In the genomic region with DNA sequence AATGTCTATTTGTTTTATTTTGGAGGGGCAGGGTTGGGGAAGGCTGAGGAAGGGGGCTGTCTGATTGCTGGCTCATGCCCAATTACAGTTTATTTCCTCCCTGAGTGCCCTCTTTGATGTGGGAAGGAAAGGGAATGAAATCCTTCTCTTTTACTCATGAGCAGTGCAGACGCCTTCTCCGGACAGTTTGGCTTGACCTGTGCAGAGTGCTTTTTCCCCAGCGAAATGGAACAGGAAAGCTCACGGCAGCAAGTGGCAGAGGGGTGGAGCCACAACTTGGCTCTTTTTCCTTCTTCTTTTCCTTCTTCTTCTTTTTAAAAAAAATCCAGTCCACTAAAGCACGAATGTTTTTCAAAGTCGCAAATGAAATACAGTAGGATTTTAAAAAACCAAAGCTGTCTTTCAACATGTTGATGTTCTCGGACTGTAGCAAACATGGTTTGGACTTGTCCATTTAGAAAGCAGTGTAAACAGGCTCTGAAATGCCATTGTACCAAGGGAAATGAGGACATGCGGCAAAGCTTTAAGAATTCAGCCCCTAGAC, we compare ENCODE assay signal across 12 cellular contexts. TPM values are rescaled to one million over a fixed set of nuclear protein-coding genes. Genes with fewer than 3 reads are reported as not detected.
DNase-seq lines count a peak whose midpoint lies in the region; TF ChIP-seq lines count a peak whose summit lies in the region.
"Had no signal": no experiment of that assay in that cellular context is flagged by ENCODE, and none has a peak within 500 bp of the region (broad histone marks: within the 10 kb centered on the region; RNA-seq: fewer than 3 reads in every experiment).

No MANE protein-coding gene starts in this region.

- peaks cover 0 to 31% (median 0%) of the 10 kb centered on the region in 11 experiments; a peak in 5 of 22 replicates for H4K20me1 ChIP-seq in BLaER1 treated with 17β-estradiol and CSF1 and Interleukin-3, amounts not matched to agents 10 nM and 100 nM
- H4K20me1 ChIP-seq in SK-N-SH (ENCODE audit: insufficient read depth) (no peaks in the 10 kb centered on the region), neural progenitor cell (ENCODE audit: low read depth) (no peaks in the 10 kb centered on the region)

- no peak for TF ChIP-seq EP300 in SK-N-SH (IDR thresholded peaks at IDR 0.05; ENCODE audit: borderline replicate concordance in 1 of 2, low read depth in 1 of 2, low read length in 1 of 2)

- no peak for TF ChIP-seq RAD21 in SK-N-SH (IDR thresholded peaks at IDR 0.05; ENCODE audit: low read length)

- POLR2A ChIA-PET in SK-N-SH (lab: Yijun Ruan, JAX) = no interaction called here

- no peaks in the 10 kb centered on the region for H3K9me2 ChIP-seq in SK-N-SH

- peaks cover 13 to 72% (median 22%) of the 10 kb centered on the region in 10 experiments for H3K4me1 ChIP-seq in BLaER1 treated with 17β-estradiol and CSF1 and Interleukin-3, amounts not matched to agents 10 nM and 100 nM
- peaks cover 10 to 36% of the 10 kb centered on the region in 2 experiments; a peak in 3 of 4 replicates for H3K4me1 ChIP-seq in SK-N-SH (ENCODE audit: control insufficient read depth in 1 of 2, insufficient read depth in 2 of 2, low read depth in 1 of 2, low read length in 1 of 2)
- H3K4me1 ChIP-seq in neural progenitor cell = peaks cover 9% of the 10 kb centered on the region

- no peak for DNase-seq in SK-N-SH
- DNase-seq in fibroblast of pulmonary artery (ENCODE audit: low read depth) = peak; percentile 54
- no peak for DNase-seq in neural progenitor cell (ENCODE audit: low spot score)
- no peak for DNase-seq in stimulated activated naive CD4-positive, alpha-beta T cell treated with Interleukin-2 at 50 U/mL for 16 hours (lab: John Stamatoyannopoulos, UW)
- no peak for DNase-seq in NCI-H1694 treated with DMSO at 0.1 percent for 48 hours (lab: John Stamatoyannopoulos, UW)
- no peak for DNase-seq in lower leg skin (ENCODE audit: low spot score in 2 of 2)
- DNase-seq in NCI-H2196 treated with DMSO at 0.1 percent for 48 hours (lab: John Stamatoyannopoulos, UW; ENCODE audit: unreplicated experiment) = no peak
- DNase-seq: activated B cell treated with CpG ODN at 0.5 μM for 24 hours; NCI-H1105 treated with DMSO at 0.1 percent for 48 hours; stimulated activated CD4-positive, alpha-beta T cell treated with anti-CD3 and anti-CD28 coated beads, Interleukin-2, amount 100 ng/mL, for 24 hours had no signal

- no peak for TF ChIP-seq CTCF in SK-N-SH (IDR thresholded peaks at IDR 0.05)
- no peak for TF ChIP-seq CTCF in fibroblast of pulmonary artery (IDR thresholded peaks at IDR 0.05; ENCODE audit: low read length, missing control alignments)
- TF ChIP-seq CTCF in neural progenitor cell (IDR thresholded peaks at IDR 0.05) = no peak
- no peak for TF ChIP-seq CTCF in lower leg skin (IDR thresholded peaks at IDR 0.05)

- H3K27ac ChIP-seq in BLaER1 treated with 17β-estradiol and CSF1 and Interleukin-3, amounts not matched to agents 10 nM and 100 nM = peak overlapping the region in 3 of 11 experiments; percentile 23 to 55 (median 31); a peak in 5 of 22 replicates
- H3K27ac ChIP-seq in SK-N-SH (ENCODE audit: low read depth in 2 of 2, low read length in 1 of 2) = peak overlapping the region in 1 of 2 experiments; percentile 93; a peak in 2 of 4 replicates
- H3K27ac ChIP-seq in neural progenitor cell = no peak overlapping the region
- H3K27ac ChIP-seq: C4-2B had no signal

- H3K27me3 Mint-ChIP-seq in neural progenitor cell (ENCODE audit: insufficient read depth, low read depth) = peaks cover 5% of the 10 kb centered on the region
- H3K27me3 Mint-ChIP-seq: activated B cell treated with CpG ODN at 0.5 μM for 24 hours had no signal

- 0 out of 20 replicates have a peak overlapping the region, but pooled peaks of 1 of the 10 experiments have one; percentile 1 for H3K4me3 ChIP-seq in BLaER1 treated with 17β-estradiol and CSF1 and Interleukin-3, amounts not matched to agents 10 nM and 100 nM
- H3K4me3 ChIP-seq in SK-N-SH (ENCODE audit: low read depth in 2 of 2, low read length in 1 of 2) = no peak overlapping the region
- peak overlapping the region; percentile 1 for H3K4me3 ChIP-seq in fibroblast of pulmonary artery (replicated peaks; ENCODE audit: low read depth, low read length)
- no peak overlapping the region for H3K4me3 ChIP-seq in neural progenitor cell
- no peak overlapping the region for H3K4me3 ChIP-seq in lower leg skin (ENCODE audit: low read depth, poor library complexity, severe bottlenecking)

- H3K4me2 ChIP-seq in BLaER1 treated with 17β-estradiol and CSF1 and Interleukin-3, amounts not matched to agents 10 nM and 100 nM = peak overlapping the region; percentile 33 to 88 (median 59)
- H3K4me2 ChIP-seq in SK-N-SH (peak overlapping the region; percentile 34; the same call in 1 of the 2 replicates), neural progenitor cell (peak overlapping the region; percentile 40)

- H3K27ac Mint-ChIP-seq in neural progenitor cell = peak overlapping the region; percentile 88
- H3K27ac Mint-ChIP-seq: activated B cell treated with CpG ODN at 0.5 μM for 24 hours had no signal

- no peak for TF ChIP-seq POLR2A in lower leg skin (IDR thresholded peaks at IDR 0.05)

- peaks cover 30% of the 10 kb centered on the region; the same call in 1 of the 2 replicates for H3K79me2 ChIP-seq in SK-N-SH (ENCODE audit: insufficient read depth)
- H3K79me2 ChIP-seq in neural progenitor cell (ENCODE audit: low read depth) = no peaks in the 10 kb centered on the region

- peak overlapping the region in 3 of 11 experiments; percentile 10 to 36 (median 28); a peak in 3 of 22 replicates for H3K9ac ChIP-seq in BLaER1 treated with 17β-estradiol and CSF1 and Interleukin-3, amounts not matched to agents 10 nM and 100 nM
- H3K9ac ChIP-seq in SK-N-SH (peak overlapping the region; percentile 53; the same call in 1 of the 2 replicates), neural progenitor cell (no peak overlapping the region)

- peaks cover 39% of the 10 kb centered on the region for H3K4me1 Mint-ChIP-seq in neural progenitor cell

- no peaks in the 10 kb centered on the region for H3K9me3 Mint-ChIP-seq in neural progenitor cell

- H3K36me3 ChIP-seq in BLaER1 treated with 17β-estradiol and CSF1 and Interleukin-3, amounts not matched to agents 10 nM and 100 nM = peaks cover 0 to 10% (median 0%) of the 10 kb centered on the region in 11 experiments; a peak in 2 of 22 replicates
- H3K36me3 ChIP-seq in SK-N-SH (replicated peaks in 1 of 2; ENCODE audit: control insufficient read depth in 1 of 2, insufficient read depth in 2 of 2, low read length in 1 of 2) (no peaks in the 10 kb centered on the region), neural progenitor cell (no peaks in the 10 kb centered on the region)

- WGBS in SK-N-SH (ENCODE audit: low lambda C conversion rate) = 75% methylated on average over 8 of the region's 8 CpGs
- 30 to 36% methylated on average over 8 of the region's 8 CpGs for whole genome bisulfite sequencing in lower leg skin, 2 donors

- CTCF ChIA-PET in SK-N-SH (lab: Yijun Ruan, JAX) = no interaction called here

- H2AFZ ChIP-seq in SK-N-SH (ENCODE audit: low read depth) (no peak overlapping the region), neural progenitor cell (replicated peaks) (peak overlapping the region; percentile 81)

- no peaks in the 10 kb centered on the region for H3K27me3 ChIP-seq in BLaER1 treated with 17β-estradiol and CSF1 and Interleukin-3, amounts not matched to agents 10 nM and 100 nM
- H3K27me3 ChIP-seq in SK-N-SH (ENCODE audit: insufficient read depth) (no peaks in the 10 kb centered on the region), neural progenitor cell (no peaks in the 10 kb centered on the region)

- H3F3A ChIP-seq in SK-N-SH (replicated peaks; ENCODE audit: insufficient read depth) (peaks cover 17% of the 10 kb centered on the region), neural progenitor cell (ENCODE audit: low read depth) (no peaks in the 10 kb centered on the region)

- no peaks in the 10 kb centered on the region for H3K36me3 Mint-ChIP-seq in neural progenitor cell

- H3K4me3 Mint-ChIP-seq in neural progenitor cell = peak overlapping the region; percentile 62
- H3K4me3 Mint-ChIP-seq: activated B cell treated with CpG ODN at 0.5 μM for 24 hours had no signal

- H3K9me3 ChIP-seq in BLaER1 treated with 17β-estradiol and CSF1 and Interleukin-3, amounts not matched to agents 10 nM and 100 nM (replicated peaks in 1 of 11) = peaks cover 0 to 6% (median 0%) of the 10 kb centered on the region in 11 experiments; a peak in 2 of 22 replicates
- H3K9me3 ChIP-seq in SK-N-SH (no peaks in the 10 kb centered on the region), neural progenitor cell (ENCODE audit: low read depth) (no peaks in the 10 kb centered on the region)

- intact Hi-C loops in lower leg skin (cut with DNase I; ENCODE audit: low total_unique reads) = no loop called here

TF ChIP-seq in SK-N-SH, 30 proteins besides CTCF, POLR2A, EP300 and RAD21 (continues in another document):
- TF ChIP-seq MEF2A (IDR thresholded peaks at IDR 0.05; ENCODE audit: borderline replicate concordance, low read depth) = no peak
- TF ChIP-seq, protein P1, sequence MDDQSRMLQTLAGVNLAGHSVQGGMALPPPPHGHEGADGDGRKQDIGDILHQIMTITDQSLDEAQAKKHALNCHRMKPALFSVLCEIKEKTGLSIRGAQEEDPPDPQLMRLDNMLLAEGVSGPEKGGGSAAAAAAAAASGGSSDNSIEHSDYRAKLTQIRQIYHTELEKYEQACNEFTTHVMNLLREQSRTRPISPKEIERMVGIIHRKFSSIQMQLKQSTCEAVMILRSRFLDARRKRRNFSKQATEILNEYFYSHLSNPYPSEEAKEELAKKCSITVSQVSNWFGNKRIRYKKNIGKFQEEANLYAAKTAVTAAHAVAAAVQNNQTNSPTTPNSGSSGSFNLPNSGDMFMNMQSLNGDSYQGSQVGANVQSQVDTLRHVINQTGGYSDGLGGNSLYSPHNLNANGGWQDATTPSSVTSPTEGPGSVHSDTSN (IDR thresholded peaks at IDR 0.05) = no peak
- TF ChIP-seq TCF12 (IDR thresholded peaks at IDR 0.05) = no peak

RNA-seq across cellular contexts. Expression of a gene that starts 34.6 kb away (rescaled TPM):
- polyA plus RNA-seq in SK-N-SH (2012; rRNA removed) = 22.4 and 23.0 TPM in 2 replicates
- polyA plus RNA-seq in SK-N-SH (2012; cell fraction: cytosol; rRNA removed) = 30.5 and 34.5 TPM in 2 replicates
- polyA plus RNA-seq in SK-N-SH (2012; cell fraction: nucleus; rRNA removed) = 17.8 and 28.6 TPM in 2 replicates
- total RNA-seq in neural progenitor cell (ENCODE audit: low replicate concordance) (4.6 and 5.0 TPM in 2 replicates), lower leg skin (10 to 100 TPM; 12.2 to 22.0 (median 15.6) TPM)
